ENCODE assay signal across 8 cellular contexts in the genomic region with DNA sequence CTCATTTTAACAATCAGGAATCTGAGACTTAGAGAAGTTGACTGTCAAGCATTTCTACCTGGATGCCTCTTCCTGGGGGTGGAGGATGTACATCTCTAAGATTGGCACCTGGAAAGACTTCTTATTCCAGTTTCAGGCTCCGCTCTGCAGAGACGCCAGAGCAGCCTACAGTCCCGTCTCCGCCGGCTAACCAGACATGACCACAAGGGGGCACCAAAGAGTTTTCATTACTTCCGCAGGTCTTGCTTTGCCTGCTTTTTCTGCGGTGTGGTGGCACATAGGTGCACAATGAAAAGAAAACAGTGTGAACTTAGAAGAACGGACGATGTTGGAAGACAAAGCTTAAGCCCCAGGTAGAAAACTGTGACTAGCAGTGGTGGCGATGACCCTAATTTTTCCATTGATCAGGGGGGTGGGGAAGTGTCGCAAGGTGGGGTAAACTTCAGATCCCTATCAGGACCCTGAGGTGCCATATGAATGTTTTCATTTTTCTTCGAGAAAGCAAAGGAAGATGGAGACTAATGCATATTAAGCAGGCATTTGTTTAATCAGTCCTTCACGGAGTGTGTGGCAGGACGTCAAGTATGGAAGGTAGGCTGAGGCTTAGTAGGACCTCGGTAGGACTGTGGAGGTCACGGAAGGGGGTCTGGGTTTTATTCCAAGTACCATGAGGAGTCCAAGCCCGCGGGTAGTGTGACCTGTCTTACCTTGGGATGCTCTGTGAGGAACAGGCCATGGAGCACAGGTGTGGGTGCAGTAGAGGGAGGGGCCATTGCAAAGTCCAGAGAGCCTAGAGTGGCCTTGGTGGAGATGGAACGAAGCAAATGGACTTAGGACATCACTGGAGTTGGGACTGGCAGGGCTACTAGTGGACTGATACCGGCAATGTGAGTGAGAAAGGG.
DNase-seq lines count a peak whose midpoint lies in the region; ATAC-seq, FAIRE-seq and TF ChIP-seq lines count a peak whose summit lies in the region.

No MANE protein-coding gene starts in this region.

- H3K27ac ChIP-seq in pancreas (no peak overlapping the region), transverse colon (no peak overlapping the region)

- H3K4me1 ChIP-seq in pancreas, result no peaks in the 10 kb centered on the region
- H3K4me1 ChIP-seq in transverse colon, result no peaks in the 10 kb centered on the region

- H3K4me3 ChIP-seq in Jurkat, Clone E6-1 (ENCODE audit: low read length), result no peak overlapping the region
- H3K4me3 ChIP-seq in pancreas (no peak overlapping the region), transverse colon (no peak overlapping the region)

- peak; percentile 80 to 96 (median 94) for ATAC-seq in pancreas

- TF ChIP-seq POLR2A in transverse colon (IDR thresholded peaks at IDR 0.05), result no peak

- FAIRE-seq in pancreas (lab: Jason Lieb, UNC), result peak; percentile 13

- TF ChIP-seq CTCF in GM20000 (IDR thresholded peaks at IDR 0.05; ENCODE audit: extremely low read depth, missing control alignments) (peak; percentile 77), pancreas (IDR thresholded peaks at IDR 0.05) (peak; percentile 70 to 91 (median 88)), transverse colon (IDR thresholded peaks at IDR 0.05) (peak; percentile 53 to 86 (median 81))

- intact Hi-C loops in pancreas (cut with DNase I) (no loop called here), transverse colon (cut with DNase I; ENCODE audit: low total_unique reads) (no loop called here)

- in situ Hi-C loops in transverse colon (cut with MboI; ENCODE audit: low pct_ligation_motif_present in 1 of 4, low pct_unique_long_range_greater_than_20kb in 1 of 4, low sequenced_read_pairs in 3 of 4), result no loop called here

- no peak for TF ChIP-seq EP300 in transverse colon (IDR thresholded peaks at IDR 0.05; ENCODE audit: low read depth)

- H3K27me3 ChIP-seq in pancreas (peaks cover 0 to 9% (median 0%) of the 10 kb centered on the region in 4 donors), transverse colon (peaks cover 10% of the 10 kb centered on the region)

- WGBS in pancreas, 2 donors, result 28 to 33% methylated on average over 20 of the region's 20 CpGs
- 41 to 43% methylated on average over 18 to 20 of the region's 20 CpGs for WGBS in transverse colon (ENCODE audit: low coverage in 1 of 2), 2 donors

- H3K36me3 ChIP-seq in pancreas, result no peaks in the 10 kb centered on the region
- H3K36me3 ChIP-seq in transverse colon, result no peaks in the 10 kb centered on the region

- H3K9me3 ChIP-seq in pancreas, result no peaks in the 10 kb centered on the region
- no peaks in the 10 kb centered on the region for H3K9me3 ChIP-seq in transverse colon

- DNase-seq in COR-L47 (lab: John Stamatoyannopoulos, UW) (peak; percentile 47), GM20000 (ENCODE audit: low spot score) (peak; percentile 78), RPMI8226 (peak; percentile 70), globus pallidus (ENCODE audit: low spot score) (peak; percentile 53), pancreas (peak; percentile 51 to 84 (median 70)), transverse colon (peak; percentile 64)
- DNase-seq in Jurkat, Clone E6-1 (ENCODE audit: low read depth, low spot score), result peak; percentile 64
- DNase-seq in activated effector memory CD4-positive, alpha-beta T cell treated with anti-CD3 and anti-CD28 coated beads, Interleukin-2, amount 50 U/mL, for 16 hours, result peak; percentile 85
